In the genomic region with DNA sequence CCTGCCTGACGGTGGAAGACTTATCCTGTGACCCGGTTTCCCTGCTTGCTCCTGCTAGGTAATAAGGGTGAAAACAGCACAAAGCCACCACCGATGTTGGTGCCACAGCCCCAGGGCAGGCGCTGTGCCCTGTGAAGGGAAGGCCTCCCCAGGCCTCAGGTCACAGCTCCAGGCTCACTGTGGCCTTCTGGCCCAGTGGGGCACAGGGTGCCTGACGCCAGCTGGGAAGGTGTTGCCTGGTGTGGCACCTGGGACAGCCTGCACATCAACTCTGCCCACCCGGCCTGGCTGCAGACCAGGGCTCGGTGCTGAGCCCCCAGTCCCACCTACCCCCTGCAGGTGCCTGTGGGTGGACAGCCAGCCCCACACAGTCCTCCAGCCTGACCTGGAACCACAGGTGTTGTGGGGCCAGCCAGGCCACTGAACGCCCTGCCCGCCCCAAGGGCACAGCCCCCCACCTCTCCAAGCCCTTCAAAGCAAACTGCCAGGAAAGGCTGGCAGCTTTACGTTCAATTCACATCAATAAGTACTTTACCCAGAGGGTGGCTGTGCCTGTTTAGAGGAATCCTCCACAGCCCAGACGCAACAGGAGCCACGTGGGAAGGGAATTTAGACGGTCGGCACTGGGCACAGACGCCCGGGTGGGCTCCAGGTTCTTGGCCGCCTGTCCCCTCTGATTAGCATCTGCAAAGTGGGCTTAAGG, we compare ENCODE assay signal across 9 cellular contexts. TPM values are rescaled to one million over a fixed set of nuclear protein-coding genes. Genes with fewer than 3 reads are reported as not detected.
DNase-seq lines count a peak whose midpoint lies in the region; ATAC-seq and TF ChIP-seq lines count a peak whose summit lies in the region.
"Had no signal": no experiment of that assay in that cellular context is flagged by ENCODE, and none has a peak within 500 bp of the region (broad histone marks: within the 10 kb centered on the region; RNA-seq: fewer than 3 reads in every experiment).

No MANE protein-coding gene starts in this region.

- H3K36me3 ChIP-seq in CD4-positive, alpha-beta memory T cell (ENCODE audit: insufficient read depth, low read length) = no peaks in the 10 kb centered on the region
- no peaks in the 10 kb centered on the region for H3K36me3 ChIP-seq in sigmoid colon

- H3K4me1 Mint-ChIP-seq in CD4-positive, alpha-beta memory T cell = peaks cover 7 to 52% (median 20%) of the 10 kb centered on the region in 4 donors
- peaks cover 3% of the 10 kb centered on the region for H3K4me1 Mint-ChIP-seq in activated B cell treated with CpG ODN at 0.5 μM for 24 hours

- H3K9me3 Mint-ChIP-seq in CD4-positive, alpha-beta memory T cell = peaks cover 0 to 4% (median 0%) of the 10 kb centered on the region in 8 donors
- H3K9me3 Mint-ChIP-seq in activated B cell treated with CpG ODN at 0.5 μM for 24 hours = peaks cover 8% of the 10 kb centered on the region

- CTCF ChIA-PET in CD4-positive, alpha-beta memory T cell (lab: Charles Lee; ENCODE audit: partially characterized antibody) = interaction anchor here (0.9 kb wide), 1 partner anchor 49 kb away, joined by 3 read pairs; no protein-coding TSS in a partner anchor
- CTCF ChIA-PET in activated B cell treated with CpG ODN at 0.5 μM for 24 hours (lab: Charles Lee) = no interaction called here

- H3K4me3 ChIP-seq in CD4-positive, alpha-beta memory T cell (ENCODE audit: low read length in 2 of 2) = peak overlapping the region; percentile 6 to 39
- H3K4me3 ChIP-seq in fibroblast of mammary gland (ENCODE audit: control insufficient read depth, low read depth, low read length) (peak overlapping the region; percentile 53), sigmoid colon (peak overlapping the region; percentile 53 to 61 (median 58))

- H3K27ac ChIP-seq in CD4-positive, alpha-beta memory T cell (ENCODE audit: low read depth, low read length) = peak overlapping the region; percentile 43
- H3K27ac ChIP-seq in sigmoid colon = peak overlapping the region in 3 of 4 donors; percentile 24 to 46 (median 46)

- TF ChIP-seq POLR2A in sigmoid colon (IDR thresholded peaks at IDR 0.05) = no peak

- H3K4me3 Mint-ChIP-seq in CD4-positive, alpha-beta memory T cell = peak overlapping the region; percentile 47 to 86 (median 81)
- peak overlapping the region; percentile 69 for H3K4me3 Mint-ChIP-seq in activated B cell treated with CpG ODN at 0.5 μM for 24 hours

- H3K27me3 Mint-ChIP-seq in CD4-positive, alpha-beta memory T cell = no peaks in the 10 kb centered on the region
- H3K27me3 Mint-ChIP-seq in activated B cell treated with CpG ODN at 0.5 μM for 24 hours = no peaks in the 10 kb centered on the region

- no peak for ATAC-seq in activated B cell treated with CpG ODN at 0.5 μM for 24 hours (ENCODE audit: low read depth)

- intact Hi-C loops in CD4-positive, alpha-beta memory T cell (cut with micrococcal nuclease) = loop anchor here (2.0 kb wide), 1 partner anchor 49 kb away; no protein-coding TSS in a partner anchor
- intact Hi-C loops in activated B cell treated with CpG ODN at 0.5 μM for 24 hours (cut with micrococcal nuclease) (no loop called here), sigmoid colon (cut with DNase I) (loop anchor here (5.0 to 10.0 kb wide), 2 partner anchors 99 to 142 kb away; partner anchors contain the start of gene MXD4)

- TF ChIP-seq CTCF in activated B cell treated with CpG ODN at 0.5 μM for 24 hours (IDR thresholded peaks at IDR 0.05) = no peak
- TF ChIP-seq CTCF in fibroblast of mammary gland (conservative IDR thresholded peaks at IDR 0.05; ENCODE audit: control insufficient read depth, insufficient read depth, low read depth, low read length) = no peak
- TF ChIP-seq CTCF in sigmoid colon (IDR thresholded peaks at IDR 0.05) = no peak

- 63 to 78% methylated on average over 17 of the region's 17 CpGs for WGBS in sigmoid colon, 2 donors

- peaks cover 26% of the 10 kb centered on the region for H3K4me1 ChIP-seq in CD4-positive, alpha-beta memory T cell (ENCODE audit: insufficient read depth, low read length)
- H3K4me1 ChIP-seq in sigmoid colon = peaks cover 0 to 18% (median 15%) of the 10 kb centered on the region in 4 donors

- H3K9me3 ChIP-seq in CD4-positive, alpha-beta memory T cell (ENCODE audit: control insufficient read depth in 1 of 2, low read length in 2 of 2) = no peaks in the 10 kb centered on the region
- peaks cover 0 to 3% (median 0%) of the 10 kb centered on the region in 4 donors for H3K9me3 ChIP-seq in sigmoid colon

- TF ChIP-seq EP300 in sigmoid colon (IDR thresholded peaks at IDR 0.05) = no peak

- H3K27ac Mint-ChIP-seq in CD4-positive, alpha-beta memory T cell = peak overlapping the region; percentile 13 to 90 (median 53)
- no peak overlapping the region for H3K27ac Mint-ChIP-seq in activated B cell treated with CpG ODN at 0.5 μM for 24 hours

- POLR2A ChIA-PET in CD4-positive, alpha-beta memory T cell (lab: Charles Lee; ENCODE audit: partially characterized antibody) = interaction anchor here (1.3 to 3.6 kb wide), 2 partner anchors 48 to 104 kb away, joined by 3 to 15 read pairs; no protein-coding TSS in a partner anchor
- POLR2A ChIA-PET in activated B cell treated with CpG ODN at 0.5 μM for 24 hours (lab: Charles Lee) = interaction anchor here (0.7 kb wide), 1 partner anchor 105 kb away, joined by 3 read pairs; the partner anchor contains the start of gene RNF4

- DNase-seq in CD4-positive, alpha-beta memory T cell = no peak
- DNase-seq in activated B cell treated with CpG ODN at 0.5 μM for 24 hours (no peak), fibroblast of mammary gland (ENCODE audit: low read depth) (no peak), sigmoid colon (peak; percentile 56), DMS79 treated with DMSO at 0.1 percent for 48 hours (lab: John Stamatoyannopoulos, UW) (no peak), 8988T (no peak), COLO668 (lab: John Stamatoyannopoulos, UW; ENCODE audit: unreplicated experiment) (no peak), LoVo (ENCODE audit: low spot score) (no peak)

- H3K27me3 ChIP-seq in CD4-positive, alpha-beta memory T cell (ENCODE audit: insufficient read depth, low read length) = no peaks in the 10 kb centered on the region
- H3K27me3 ChIP-seq in sigmoid colon = no peaks in the 10 kb centered on the region

- H3K36me3 Mint-ChIP-seq in CD4-positive, alpha-beta memory T cell = peaks cover 0 to 4% of the 10 kb centered on the region in 2 donors
- H3K36me3 Mint-ChIP-seq in activated B cell treated with CpG ODN at 0.5 μM for 24 hours (ENCODE audit: low read depth) = no peaks in the 10 kb centered on the region

RNA-seq across cellular contexts. Expression of gene ZFYVE28, which starts 54.3 kb away (rescaled TPM):
- total RNA-seq in CD4-positive, alpha-beta memory T cell = 10 to 100 TPM; 31.4 to 31.8 TPM
- polyA plus RNA-seq in CD4-positive, alpha-beta memory T cell = 10 to 100 TPM; 13.1 to 16.2 TPM
- 5.9 and 6.1 TPM in 2 replicates for total RNA-seq in activated B cell treated with CpG ODN at 0.5 μM for 24 hours
- 10 to 100 TPM in 1 of 4 donors, 1 to 10 TPM in 3; 3.1 to 13.0 (median 3.9) TPM for total RNA-seq in sigmoid colon
- polyA plus RNA-seq in sigmoid colon = 10 to 100 TPM; 15.0 to 24.1 (median 20.4) TPM

RNA-seq across cellular contexts. Expression of gene CFAP99, which starts 54.7 kb away (rescaled TPM):
- total RNA-seq in CD4-positive, alpha-beta memory T cell = under 1 TPM; 0.12 to 0.19 TPM
- not detected for polyA plus RNA-seq in CD4-positive, alpha-beta memory T cell
- total RNA-seq in activated B cell treated with CpG ODN at 0.5 μM for 24 hours = not detected in 2 replicates
- total RNA-seq in sigmoid colon = not detected
- polyA plus RNA-seq in sigmoid colon = under 1 TPM in 1 of 3 donors, not detected in 2; 0.58 TPM
- total RNA-seq: HT1080 had no signal
